In genomic region chr20:51503376-51503775, GRCh38 we compare ENCODE assay signal across 23 cellular contexts. TPM values are rescaled to one million over a fixed set of nuclear protein-coding genes. Genes with fewer than 3 reads are reported as not detected.
"Had no signal": no experiment of that assay in that cellular context is flagged by ENCODE, and none has a peak within 500 bp of the region (broad histone marks: within the 10 kb centered on the region; RNA-seq: fewer than 3 reads in every experiment).

No MANE protein-coding gene starts in this region.

- H3K4me3 ChIP-seq: ascending aorta, breast epithelium, gastroesophageal sphincter, heart right ventricle, left ventricle myocardium inferior, psoas muscle, right lobe of liver, smooth muscle cell, tibial nerve, vagina had no signal

- H3K27me3 ChIP-seq: ascending aorta, breast epithelium, gastroesophageal sphincter, heart right ventricle, right lobe of liver, tibial nerve, vagina had no signal

- DNase-seq: activated CD4-positive, alpha-beta memory T cell treated with anti-CD3 and anti-CD28 coated beads for 36 hours; activated CD4-positive, alpha-beta T cell treated with anti-CD3 and anti-CD28 coated beads for 1 hour; activated CD8-positive, alpha-beta memory T cell treated with anti-CD3 and anti-CD28 coated beads, Interleukin-2, amount 50 U/mL, for 48 hours; erythroblast; heart right ventricle; left ventricle myocardium inferior; mesendoderm; psoas muscle; right lobe of liver; stimulated activated CD4-positive, alpha-beta T cell treated with anti-CD3 and anti-CD28 coated beads, Interleukin-4, amount 100 ng/mL, for 4 hours; stimulated activated CD8-positive, alpha-beta memory T cell treated with anti-CD3 and anti-CD28 coated beads, Interleukin-4, amount 100 ng/mL, for 48 hours; stimulated activated naive CD4-positive, alpha-beta T cell treated with Interleukin-2 at 50 U/mL for 16 hours; substantia nigra; SW 1271; T-helper 9 cell had no signal

- H3K27ac Mint-ChIP-seq: activated CD4-positive, alpha-beta memory T cell treated with anti-CD3 and anti-CD28 coated beads for 36 hours; activated T-helper 1 cell treated with anti-CD3 and anti-CD28 coated beads, Interleukin-12 subunit alpha, Interleukin-12 subunit beta, Interleukin-2, Interleukin-4 antibody, amounts not matched to agents 30 ng/mL and 10 ng/mL and 1 ng/mL, durations not matched to agents 14 hours and 24 hours and 36 hours had no signal

- H3K9me3 Mint-ChIP-seq: activated CD4-positive, alpha-beta memory T cell treated with anti-CD3 and anti-CD28 coated beads for 36 hours; activated T-helper 1 cell treated with anti-CD3 and anti-CD28 coated beads, Interleukin-12 subunit alpha, Interleukin-12 subunit beta, Interleukin-2, Interleukin-4 antibody, amounts not matched to agents 30 ng/mL and 10 ng/mL and 1 ng/mL, durations not matched to agents 14 hours and 24 hours and 36 hours had no signal

- H3K27me3 Mint-ChIP-seq: activated CD4-positive, alpha-beta memory T cell treated with anti-CD3 and anti-CD28 coated beads for 36 hours had no signal

- H3K36me3 ChIP-seq: ascending aorta, breast epithelium, heart right ventricle, left ventricle myocardium inferior, right lobe of liver, tibial nerve, vagina had no signal

- ATAC-seq: gastroesophageal sphincter had no signal

- H3K4me2 ChIP-seq: smooth muscle cell had no signal

- H3K27ac ChIP-seq: ascending aorta, breast epithelium, gastroesophageal sphincter, heart right ventricle, left ventricle myocardium inferior, psoas muscle, right lobe of liver, tibial nerve, vagina had no signal

- H3K9me3 ChIP-seq: ascending aorta, breast epithelium, gastroesophageal sphincter, heart right ventricle, left ventricle myocardium inferior, psoas muscle, right lobe of liver, tibial nerve, vagina had no signal

- H3K4me3 Mint-ChIP-seq: activated CD4-positive, alpha-beta memory T cell treated with anti-CD3 and anti-CD28 coated beads for 36 hours; activated T-helper 1 cell treated with anti-CD3 and anti-CD28 coated beads, Interleukin-12 subunit alpha, Interleukin-12 subunit beta, Interleukin-2, Interleukin-4 antibody, amounts not matched to agents 30 ng/mL and 10 ng/mL and 1 ng/mL, durations not matched to agents 14 hours and 24 hours and 36 hours had no signal

- H3K4me1 ChIP-seq: ascending aorta, breast epithelium, right lobe of liver, vagina had no signal

RNA-seq across cellular contexts. Expression of gene NFATC2, which starts 39.1 kb away (rescaled TPM):
- polyA plus RNA-seq: neural cell had no signal
